Comparison of ENCODE assay signal across 18 cellular contexts in genomic region chr22:41408665-41409064, GRCh38. TPM values are rescaled to one million over a fixed set of nuclear protein-coding genes. Genes with fewer than 3 reads are reported as not detected.
DNase-seq lines count a peak whose midpoint lies in the region; ATAC-seq, FAIRE-seq and TF ChIP-seq lines count a peak whose summit lies in the region.
"Had no signal": no experiment of that assay in that cellular context is flagged by ENCODE, and none has a peak within 500 bp of the region (broad histone marks: within the 10 kb centered on the region; RNA-seq: fewer than 3 reads in every experiment).

No MANE protein-coding gene starts in this region.

- H4K91ac ChIP-seq in H1 (replicated peaks; ENCODE audit: insufficient read length, low read length): no peak overlapping the region

- H3K56ac ChIP-seq in H1 (replicated peaks; ENCODE audit: insufficient read length, low read depth, low read length): no peak overlapping the region

- intact Hi-C loops in right cardiac atrium (cut with DNase I) (no loop called here), left ventricle myocardium superior (cut with micrococcal nuclease) (no loop called here)
- intact Hi-C loops in activated CD4-positive, alpha-beta T cell treated with anti-CD3 and anti-CD28 coated beads for 36 hours (cut with DNase I, micrococcal nuclease): no loop called here

- H4K5ac ChIP-seq in H1 (ENCODE audit: insufficient read length, low read depth, low read length): no peak overlapping the region

- H3K23me2 ChIP-seq in H1 (ENCODE audit: low read depth, low read length): no peaks in the 10 kb centered on the region; the same call in 1 of the 2 replicates

- 78% methylated on average over 8 of the region's 8 CpGs for WGBS in right cardiac atrium
- 90% methylated on average over 8 of the region's 8 CpGs; no CpG with 5 or more reads in 1 of the 2 experiments for WGBS in H1 (ENCODE audit: extremely low coverage in 1 of 2, insufficient coverage in 1 of 2, insufficient read length in 1 of 2, insufficient replicate concordance in 2 of 2, low coverage in 1 of 2, low lambda C conversion rate in 2 of 2, missing lambda C conversion rate in 1 of 2), 2 experiments

- no peak overlapping the region for H2AFZ ChIP-seq in H1 (ENCODE audit: low read length)

- POLR2A ChIA-PET in H1 (lab: Charles Lee; ENCODE audit: partially characterized antibody): interaction anchor here (0.9 to 3.9 kb wide), 3 partner anchors 10 to 223 kb away, joined by 4 to 16 read pairs (median 4); partner anchors contain the start of gene TEF
- POLR2A ChIA-PET in activated CD4-positive, alpha-beta T cell treated with anti-CD3 and anti-CD28 coated beads for 36 hours (lab: Charles Lee): interaction anchor here (0.6 kb wide), 1 partner anchor 216 kb away, joined by 3 read pairs; no protein-coding TSS in a partner anchor

- TF ChIP-seq RAD21 in H1 (IDR thresholded peaks at IDR 0.05 in 1 of 2, conservative IDR thresholded peaks at IDR 0.05 in 1 of 2; ENCODE audit: low read depth in 2 of 2, low read length in 2 of 2): no peak

- peak overlapping the region; percentile 11; the same call in 1 of the 2 replicates for H4K8ac ChIP-seq in H1 (ENCODE audit: extremely low read depth, insufficient read depth, low read length)

- no peaks in the 10 kb centered on the region for H3K79me2 ChIP-seq in H1 (ENCODE audit: control insufficient read depth in 1 of 2, insufficient read depth in 2 of 2, low read length in 2 of 2)

- H2BK15ac ChIP-seq in H1 (ENCODE audit: low read length): no peak overlapping the region

- TF ChIP-seq CTCF in H1 (IDR thresholded peaks at IDR 0.05; ENCODE audit: control extremely low read depth in 1 of 3, insufficient read depth in 1 of 3, low read depth in 1 of 3, low read length in 3 of 3): no peak

- H3K36me3 Mint-ChIP-seq in stimulated activated naive B cell treated with anti-CD40 and anti-IgM and Interleukin-4, amounts not matched to agents 10 μg/mL and 1 μg/mL and 100 μg/mL, for 72 hours: no peaks in the 10 kb centered on the region
- H3K36me3 Mint-ChIP-seq in activated CD4-positive, alpha-beta T cell treated with anti-CD3 and anti-CD28 coated beads for 36 hours (ENCODE audit: low read depth): peaks cover 2% of the 10 kb centered on the region
- H3K36me3 Mint-ChIP-seq: CD14-positive monocyte had no signal

- peak overlapping the region; percentile 23 for H3K27ac ChIP-seq in right cardiac atrium (ENCODE audit: low read length)
- no peak overlapping the region for H3K27ac ChIP-seq in H1 (ENCODE audit: low read depth, low read length)
- H3K27ac ChIP-seq: KMS-11 had no signal

- ATAC-seq in right cardiac atrium: no peak
- ATAC-seq in left ventricle myocardium superior: no peak
- no peak for ATAC-seq in stimulated activated naive B cell treated with anti-CD40 and anti-IgM and Interleukin-4, amounts not matched to agents 10 μg/mL and 1 μg/mL and 100 μg/mL, for 72 hours (replicated peaks)
- ATAC-seq in GM18867 (IDR thresholded peaks at IDR 0.05; ENCODE audit: unreplicated experiment): no peak
- no peak for ATAC-seq in activated CD4-positive, alpha-beta T cell treated with anti-CD3 and anti-CD28 coated beads for 36 hours
- ATAC-seq in HG02981 (IDR thresholded peaks at IDR 0.05; ENCODE audit: unreplicated experiment): no peak
- ATAC-seq: HCT116 had no signal

- no peak overlapping the region for H2BK120ac ChIP-seq in H1 (replicated peaks; ENCODE audit: low read depth, low read length)

- H2BK5ac ChIP-seq in H1 (ENCODE audit: low read depth, low read length): no peak overlapping the region

- TF ChIP-seq EP300 in H1 (IDR thresholded peaks at IDR 0.05; ENCODE audit: borderline replicate concordance in 1 of 2, low read depth in 2 of 2, low read length in 2 of 2): no peak

- peaks cover 9% of the 10 kb centered on the region for H3K4me1 ChIP-seq in right cardiac atrium (ENCODE audit: control insufficient read depth, insufficient read depth, low read length)
- H3K4me1 ChIP-seq in H1 (replicated peaks in 1 of 4; ENCODE audit: control insufficient read depth in 3 of 4, insufficient read depth in 4 of 4, low read length in 3 of 4): peaks cover 0 to 13% (median 8%) of the 10 kb centered on the region in 4 experiments; a peak in 6 of 7 replicates

- H3K27me3 ChIP-seq in right cardiac atrium (ENCODE audit: control insufficient read depth, insufficient read depth) (no peaks in the 10 kb centered on the region), H1 (replicated peaks in 1 of 4; ENCODE audit: control insufficient read depth in 3 of 4, extremely low read depth in 1 of 4, insufficient read depth in 3 of 4, low read length in 3 of 4) (no peaks in the 10 kb centered on the region)

- no peak overlapping the region for H2BK20ac ChIP-seq in H1 (ENCODE audit: low read length)

- H3K4me1 Mint-ChIP-seq in stimulated activated naive B cell treated with anti-CD40 and anti-IgM and Interleukin-4, amounts not matched to agents 10 μg/mL and 1 μg/mL and 100 μg/mL, for 72 hours: peaks cover 33 to 38% of the 10 kb centered on the region in 2 donors
- peaks cover 25% of the 10 kb centered on the region for H3K4me1 Mint-ChIP-seq in activated CD4-positive, alpha-beta T cell treated with anti-CD3 and anti-CD28 coated beads for 36 hours

- H2BK12ac ChIP-seq in H1 (ENCODE audit: low read depth, low read length): no peak overlapping the region

- CTCF ChIA-PET in H1 (lab: Charles Lee; ENCODE audit: partially characterized antibody): interaction anchor here (0.6 to 15.8 kb wide), 5 partner anchors 97 to 996 kb away, joined by 3 to 269 read pairs (median 6); no protein-coding TSS in a partner anchor
- CTCF ChIA-PET in activated CD4-positive, alpha-beta T cell treated with anti-CD3 and anti-CD28 coated beads for 36 hours (lab: Charles Lee): interaction anchor here (0.6 to 1.2 kb wide), 4 partner anchors 28 to 119 kb away, joined by 3 to 4 read pairs (median 4); partner anchors contain the start of genes ACO2 and PHF5A

- H3K23ac ChIP-seq in H1 (ENCODE audit: insufficient read length): no peak overlapping the region

- H3K14ac ChIP-seq in H1 (ENCODE audit: insufficient read length): no peak overlapping the region

- H3K36me3 ChIP-seq in H1 (ENCODE audit: control insufficient read depth in 2 of 4, insufficient read depth in 4 of 4, low read length in 3 of 4): no peaks in the 10 kb centered on the region

- DNase-seq in right cardiac atrium (peak in 1 of 3 donors; percentile 30), left ventricle myocardium superior (no peak), H1 (ENCODE audit: low read depth in 1 of 2, low spot score in 2 of 2) (no peak)
- no peak for DNase-seq in stimulated activated naive B cell treated with anti-CD40 and anti-IgM and Interleukin-4, amounts not matched to agents 10 μg/mL and 1 μg/mL and 100 μg/mL, for 72 hours
- DNase-seq in activated CD4-positive, alpha-beta T cell treated with anti-CD3 and anti-CD28 coated beads for 36 hours: no peak
- DNase-seq in NK-92 treated with Interleukin-12 subunit alpha and Interleukin-12 subunit beta, amount 100 ng/mL, for 24 hours (lab: John Stamatoyannopoulos, UW): no peak
- DNase-seq: Caco-2, NCI-H1092, NCI-H2227 treated with DMSO at 0.1 percent for 48 hours, NCI-H524 treated with DMSO at 0.1 percent for 48 hours had no signal

- no peak overlapping the region for H3K4me3 Mint-ChIP-seq in stimulated activated naive B cell treated with anti-CD40 and anti-IgM and Interleukin-4, amounts not matched to agents 10 μg/mL and 1 μg/mL and 100 μg/mL, for 72 hours
- H3K4me3 Mint-ChIP-seq in activated CD4-positive, alpha-beta T cell treated with anti-CD3 and anti-CD28 coated beads for 36 hours: no peak overlapping the region
- H3K4me3 Mint-ChIP-seq: CD14-positive monocyte had no signal

- no peak for TF ChIP-seq POLR2A in H1 (IDR thresholded peaks at IDR 0.05; ENCODE audit: control extremely low read depth in 1 of 2, low read depth in 2 of 2, low read length in 2 of 2)

- no peak overlapping the region for H3K4me2 ChIP-seq in H1 (ENCODE audit: insufficient read depth in 1 of 2, low read depth in 2 of 2, low read length in 2 of 2)
- H3K4me2 ChIP-seq: KMS-11 had no signal

- no peaks in the 10 kb centered on the region for H4K20me1 ChIP-seq in H1 (replicated peaks in 1 of 2; ENCODE audit: control insufficient read depth in 1 of 2, insufficient read depth in 2 of 2, low read length in 2 of 2)

- FAIRE-seq in H1 (lab: Jason Lieb, UNC): no peak
- FAIRE-seq: A204.1, GM12892, GM19239 had no signal

- no peaks in the 10 kb centered on the region for H3K9me3 ChIP-seq in right cardiac atrium (ENCODE audit: control insufficient read depth, low read length)
- H3K9me3 ChIP-seq in H1 (ENCODE audit: insufficient read depth in 2 of 2, low read depth in 1 of 2, low read length in 1 of 2): no peaks in the 10 kb centered on the region
- H3K9me3 ChIP-seq: Caco-2 had no signal

- no peaks in the 10 kb centered on the region for H3K79me1 ChIP-seq in H1 (ENCODE audit: low read depth, low read length)

- H3K9ac ChIP-seq in H1 (replicated peaks in 1 of 4; ENCODE audit: extremely low read depth in 1 of 4, low read depth in 3 of 4, low read length in 3 of 4): no peak overlapping the region
- H3K9ac ChIP-seq: KMS-11 had no signal

- H3K4me3 ChIP-seq in right cardiac atrium (ENCODE audit: low read length) (no peak overlapping the region), H1 (ENCODE audit: extremely low read depth in 1 of 4, insufficient read depth in 2 of 4, low read depth in 3 of 4, low read length in 4 of 4) (no peak overlapping the region)

- H3K9me3 Mint-ChIP-seq in stimulated activated naive B cell treated with anti-CD40 and anti-IgM and Interleukin-4, amounts not matched to agents 10 μg/mL and 1 μg/mL and 100 μg/mL, for 72 hours: no peaks in the 10 kb centered on the region
- no peaks in the 10 kb centered on the region for H3K9me3 Mint-ChIP-seq in activated CD4-positive, alpha-beta T cell treated with anti-CD3 and anti-CD28 coated beads for 36 hours (ENCODE audit: low read depth)

- H3K27me3 Mint-ChIP-seq in stimulated activated naive B cell treated with anti-CD40 and anti-IgM and Interleukin-4, amounts not matched to agents 10 μg/mL and 1 μg/mL and 100 μg/mL, for 72 hours: no peaks in the 10 kb centered on the region
- no peaks in the 10 kb centered on the region for H3K27me3 Mint-ChIP-seq in activated CD4-positive, alpha-beta T cell treated with anti-CD3 and anti-CD28 coated beads for 36 hours

- peak overlapping the region; percentile 20 for H3K27ac Mint-ChIP-seq in stimulated activated naive B cell treated with anti-CD40 and anti-IgM and Interleukin-4, amounts not matched to agents 10 μg/mL and 1 μg/mL and 100 μg/mL, for 72 hours
- no peak overlapping the region for H3K27ac Mint-ChIP-seq in activated CD4-positive, alpha-beta T cell treated with anti-CD3 and anti-CD28 coated beads for 36 hours
- H3K27ac Mint-ChIP-seq: CD14-positive monocyte had no signal

- H3K18ac ChIP-seq in H1 (ENCODE audit: extremely low read depth, low read length): no peak overlapping the region

- no peak overlapping the region for H3K4ac ChIP-seq in H1 (replicated peaks; ENCODE audit: insufficient read length, low read depth, low read length)

- H2AK5ac ChIP-seq in H1 (ENCODE audit: low read depth, low read length): no peak overlapping the region

RNA-seq across cellular contexts. Expression of gene TEF, which starts 26.9 kb away (rescaled TPM):
- 10 to 100 TPM; 12.4 to 27.5 (median 22.6) TPM for total RNA-seq in right cardiac atrium
- 22.1 TPM for polyA plus RNA-seq in right cardiac atrium
- total RNA-seq in left ventricle myocardium superior: 25.4 TPM
- total RNA-seq in H1 (2021; fragmentation: NEBNext Ultra II Directional; extraction: Animal tissue kit (Norgen Biotek cat#: 25700)): 7.4 and 8.9 TPM in 2 replicates
- 9.0 and 14.3 TPM in 2 replicates for polyA plus RNA-seq in H1 (2011; rRNA removed)
- 15.4 TPM for polyA plus RNA-seq in H1 (2011; cell fraction: cytosol; rRNA removed)
- 16.9 TPM for polyA plus RNA-seq in H1 (2011; cell fraction: nucleus; rRNA removed)
- 4.2 to 9.7 TPM (median 7.2 TPM) in 4 replicates for polyA plus RNA-seq in H1 (2012, experiment 1 of 2)
- polyA plus RNA-seq in H1 (2012, experiment 2 of 2): 6.6 TPM
- 3.7 TPM for polyA plus RNA-seq in H1 (2013, experiment 1 of 2)
- polyA plus RNA-seq in H1 (2013, experiment 2 of 2): 2.6 TPM
- 22.9 and 32.1 TPM in 2 replicates for polyA minus RNA-seq in H1 (2011; rRNA and poly(A)+ RNA removed)
- 7.9 TPM for polyA minus RNA-seq in H1 (2011; cell fraction: cytosol; rRNA and poly(A)+ RNA removed)
- 5.2 TPM for polyA minus RNA-seq in H1 (2011; cell fraction: nucleus; rRNA and poly(A)+ RNA removed)
- total RNA-seq in activated CD4-positive, alpha-beta T cell treated with anti-CD3 and anti-CD28 coated beads for 36 hours: 1 to 10 TPM; 1.7 to 2.2 TPM

RNA-seq across cellular contexts. Expression of gene TOB2, which starts 37.9 kb away (rescaled TPM):
- 10 to 100 TPM; 52.3 to 72.7 (median 69.4) TPM for total RNA-seq in right cardiac atrium
- 39.4 TPM for polyA plus RNA-seq in right cardiac atrium
- total RNA-seq in left ventricle myocardium superior: 71.8 TPM
- total RNA-seq in H1 (2021; fragmentation: NEBNext Ultra II Directional; extraction: Animal tissue kit (Norgen Biotek cat#: 25700)): 52.8 and 54.1 TPM in 2 replicates
- polyA plus RNA-seq in H1 (2011; rRNA removed): 27.0 and 37.5 TPM in 2 replicates
- polyA plus RNA-seq in H1 (2011; cell fraction: cytosol; rRNA removed): 17.4 TPM
- 22.6 TPM for polyA plus RNA-seq in H1 (2011; cell fraction: nucleus; rRNA removed)
- 30.2 to 35.8 TPM (median 33.5 TPM) in 4 replicates for polyA plus RNA-seq in H1 (2012, experiment 1 of 2)
- polyA plus RNA-seq in H1 (2012, experiment 2 of 2): 39.6 TPM
- 27.4 TPM for polyA plus RNA-seq in H1 (2013, experiment 1 of 2)
- 28.2 TPM for polyA plus RNA-seq in H1 (2013, experiment 2 of 2)
- polyA minus RNA-seq in H1 (2011; rRNA and poly(A)+ RNA removed): 20.4 and 28.3 TPM in 2 replicates
- 20.0 TPM for polyA minus RNA-seq in H1 (2011; cell fraction: cytosol; rRNA and poly(A)+ RNA removed)
- 12.7 TPM for polyA minus RNA-seq in H1 (2011; cell fraction: nucleus; rRNA and poly(A)+ RNA removed)
- total RNA-seq in activated CD4-positive, alpha-beta T cell treated with anti-CD3 and anti-CD28 coated beads for 36 hours: 10 to 100 TPM; 26.5 to 32.3 TPM

RNA-seq across cellular contexts. Expression of gene PHF5A, which starts 59.8 kb away (rescaled TPM):
- 10 to 100 TPM; 22.4 to 26.0 (median 25.0) TPM for total RNA-seq in right cardiac atrium
- polyA plus RNA-seq in right cardiac atrium: 34.6 TPM
- total RNA-seq in left ventricle myocardium superior: 20.2 TPM
- total RNA-seq in H1 (2021; fragmentation: NEBNext Ultra II Directional; extraction: Animal tissue kit (Norgen Biotek cat#: 25700)): 109 and 135 TPM in 2 replicates
- 96.7 and 119 TPM in 2 replicates for polyA plus RNA-seq in H1 (2011; rRNA removed)
- 134 TPM for polyA plus RNA-seq in H1 (2011; cell fraction: cytosol; rRNA removed)
- polyA plus RNA-seq in H1 (2011; cell fraction: nucleus; rRNA removed): 46.8 TPM
- 104 to 127 TPM (median 122 TPM) in 4 replicates for polyA plus RNA-seq in H1 (2012, experiment 1 of 2)
- 152 TPM for polyA plus RNA-seq in H1 (2012, experiment 2 of 2)
- polyA plus RNA-seq in H1 (2013, experiment 1 of 2): 72.0 TPM
- 66.9 TPM for polyA plus RNA-seq in H1 (2013, experiment 2 of 2)
- 48.6 and 53.7 TPM in 2 replicates for polyA minus RNA-seq in H1 (2011; rRNA and poly(A)+ RNA removed)
- polyA minus RNA-seq in H1 (2011; cell fraction: cytosol; rRNA and poly(A)+ RNA removed): 24.6 TPM
- polyA minus RNA-seq in H1 (2011; cell fraction: nucleus; rRNA and poly(A)+ RNA removed): 29.1 TPM
- 10 to 100 TPM; 54.5 to 61.1 TPM for total RNA-seq in activated CD4-positive, alpha-beta T cell treated with anti-CD3 and anti-CD28 coated beads for 36 hours
